Comparison of ENCODE assay signal across 8 cellular contexts in genomic region chr14:88868558-88869159, GRCh38. TPM values are rescaled to one million over a fixed set of nuclear protein-coding genes. Genes with fewer than 3 reads are reported as not detected.
DNase-seq lines count a peak whose midpoint lies in the region; TF ChIP-seq lines count a peak whose summit lies in the region.

No MANE protein-coding gene starts in this region.

- intact Hi-C loops in activated T-helper 1 cell treated with anti-CD3 and anti-CD28 coated beads, Interleukin-12 subunit alpha, Interleukin-12 subunit beta, Interleukin-2, Interleukin-4 antibody, amounts not matched to agents 30 ng/mL and 10 ng/mL and 1 ng/mL, durations not matched to agents 14 hours and 24 hours and 36 hours (cut with micrococcal nuclease), result loop anchor here (1.0 kb wide), 2 partner anchors 201 to 376 kb away; no protein-coding TSS in a partner anchor

- H3K9me3 Mint-ChIP-seq in HFFc6, result no peaks in the 10 kb centered on the region
- no peaks in the 10 kb centered on the region for H3K9me3 Mint-ChIP-seq in activated T-helper 1 cell treated with anti-CD3 and anti-CD28 coated beads, Interleukin-12 subunit alpha, Interleukin-12 subunit beta, Interleukin-2, Interleukin-4 antibody, amounts not matched to agents 30 ng/mL and 10 ng/mL and 1 ng/mL, durations not matched to agents 14 hours and 24 hours and 36 hours

- DNase-seq in COR-L47 (lab: John Stamatoyannopoulos, UW) (peak; percentile 67), HFFc6 (peak; percentile 37), NCI-H774 (lab: John Stamatoyannopoulos, UW) (peak; percentile 36), fibroblast of mammary gland (ENCODE audit: low read depth) (peak; percentile 38), NCI-H2029 treated with DMSO at 0.1 percent for 48 hours (lab: John Stamatoyannopoulos, UW) (no peak), Ammon's horn (ENCODE audit: low spot score) (no peak)
- DNase-seq in activated effector memory CD4-positive, alpha-beta T cell treated with anti-CD3 and anti-CD28 coated beads, Interleukin-2, amount 50 U/mL, for 16 hours, result no peak
- DNase-seq in activated T-helper 1 cell treated with anti-CD3 and anti-CD28 coated beads, Interleukin-12 subunit alpha, Interleukin-12 subunit beta, Interleukin-2, Interleukin-4 antibody, amounts not matched to agents 30 ng/mL and 10 ng/mL and 1 ng/mL, durations not matched to agents 14 hours and 24 hours and 36 hours (ENCODE audit: low spot score), result no peak

- no peak overlapping the region for H3K4me3 Mint-ChIP-seq in HFFc6
- no peak overlapping the region for H3K4me3 Mint-ChIP-seq in activated T-helper 1 cell treated with anti-CD3 and anti-CD28 coated beads, Interleukin-12 subunit alpha, Interleukin-12 subunit beta, Interleukin-2, Interleukin-4 antibody, amounts not matched to agents 30 ng/mL and 10 ng/mL and 1 ng/mL, durations not matched to agents 14 hours and 24 hours and 36 hours

- TF ChIP-seq CTCF in HFFc6 (IDR thresholded peaks at IDR 0.05) (peak; percentile 76), fibroblast of mammary gland (conservative IDR thresholded peaks at IDR 0.05; ENCODE audit: control insufficient read depth, insufficient read depth, low read depth, low read length) (peak; percentile 40)

- peak overlapping the region; percentile 60; the same call in 1 of the 2 replicates for H3K27ac Mint-ChIP-seq in HFFc6
- no peak overlapping the region for H3K27ac Mint-ChIP-seq in activated T-helper 1 cell treated with anti-CD3 and anti-CD28 coated beads, Interleukin-12 subunit alpha, Interleukin-12 subunit beta, Interleukin-2, Interleukin-4 antibody, amounts not matched to agents 30 ng/mL and 10 ng/mL and 1 ng/mL, durations not matched to agents 14 hours and 24 hours and 36 hours

- peaks cover 54% of the 10 kb centered on the region for H3K36me3 Mint-ChIP-seq in HFFc6 (ENCODE audit: low read depth)
- no peaks in the 10 kb centered on the region for H3K36me3 Mint-ChIP-seq in activated T-helper 1 cell treated with anti-CD3 and anti-CD28 coated beads, Interleukin-12 subunit alpha, Interleukin-12 subunit beta, Interleukin-2, Interleukin-4 antibody, amounts not matched to agents 30 ng/mL and 10 ng/mL and 1 ng/mL, durations not matched to agents 14 hours and 24 hours and 36 hours (ENCODE audit: low read depth)

- no peak overlapping the region for H3K4me3 ChIP-seq in fibroblast of mammary gland (ENCODE audit: control insufficient read depth, low read depth, low read length)

- H3K27me3 Mint-ChIP-seq in HFFc6 (ENCODE audit: insufficient read depth), result no peaks in the 10 kb centered on the region; the same call in 1 of the 2 replicates
- H3K27me3 Mint-ChIP-seq in activated T-helper 1 cell treated with anti-CD3 and anti-CD28 coated beads, Interleukin-12 subunit alpha, Interleukin-12 subunit beta, Interleukin-2, Interleukin-4 antibody, amounts not matched to agents 30 ng/mL and 10 ng/mL and 1 ng/mL, durations not matched to agents 14 hours and 24 hours and 36 hours (ENCODE audit: insufficient read depth), result peaks cover 2% of the 10 kb centered on the region

- peaks cover 49% of the 10 kb centered on the region for H3K4me1 Mint-ChIP-seq in HFFc6 (ENCODE audit: low read depth)
- H3K4me1 Mint-ChIP-seq in activated T-helper 1 cell treated with anti-CD3 and anti-CD28 coated beads, Interleukin-12 subunit alpha, Interleukin-12 subunit beta, Interleukin-2, Interleukin-4 antibody, amounts not matched to agents 30 ng/mL and 10 ng/mL and 1 ng/mL, durations not matched to agents 14 hours and 24 hours and 36 hours (ENCODE audit: low read depth), result no peaks in the 10 kb centered on the region

RNA-seq across cellular contexts. Expression of gene TTC8, which starts 44.2 kb away (rescaled TPM):
- total RNA-seq in HFFc6 (2021; fragmentation: NEBNext Ultra II Directional; extraction: Animal tissue kit (Norgen Biotek cat#: 25700)), result 10 to 100 TPM; 51.3 to 70.0 (median 58.5) TPM
- 3.5 and 4.6 TPM in 2 replicates for total RNA-seq in activated T-helper 1 cell treated with anti-CD3 and anti-CD28 coated beads, Interleukin-12 subunit alpha, Interleukin-12 subunit beta, Interleukin-2, Interleukin-4 antibody, amounts not matched to agents 30 ng/mL and 10 ng/mL and 1 ng/mL, durations not matched to agents 14 hours and 24 hours and 36 hours

Comparison
In these comparisons a context has a peak if more than half of its experiments do, and no peak if none do; other contexts are left out.
1. DNase-seq: peak in COR-L47 (single experiment), HFFc6 (single experiment), NCI-H774 (single experiment) and fibroblast of mammary gland (single experiment); none in NCI-H2029 treated with DMSO at 0.1 percent for 48 hours (single experiment), activated effector memory CD4-positive, alpha-beta T cell treated with anti-CD3 and anti-CD28 coated beads, Interleukin-2, amount 50 U/mL, for 16 hours (single experiment), activated T-helper 1 cell treated with anti-CD3 and anti-CD28 coated beads, Interleukin-12 subunit alpha, Interleukin-12 subunit beta, Interleukin-2, Interleukin-4 antibody, amounts not matched to agents 30 ng/mL and 10 ng/mL and 1 ng/mL, durations not matched to agents 14 hours and 24 hours and 36 hours (single experiment) and Ammon's horn (single experiment).